ENCODE assay signal across 17 cellular contexts in genomic region chr3:171805687-171806086, GRCh38. TPM values are rescaled to one million over a fixed set of nuclear protein-coding genes. Genes with fewer than 3 reads are reported as not detected.
DNase-seq lines count a peak whose midpoint lies in the region; ATAC-seq and TF ChIP-seq lines count a peak whose summit lies in the region.
"Had no signal": no experiment of that assay in that cellular context is flagged by ENCODE, and none has a peak within 500 bp of the region (broad histone marks: within the 10 kb centered on the region; RNA-seq: fewer than 3 reads in every experiment).

No MANE protein-coding gene starts in this region.

- WGBS in esophagus, 2 donors: 44 to 49% methylated on average over 3 of the region's 3 CpGs

- H3K4me1 ChIP-seq in A673 (ENCODE audit: insufficient read depth, low read length, poor library complexity, severe bottlenecking) (peaks cover 14% of the 10 kb centered on the region), SJSA1 (replicated peaks) (peaks cover 66% of the 10 kb centered on the region), esophagus (ENCODE audit: control insufficient read depth in 2 of 2, insufficient read depth in 2 of 2, low read length in 1 of 2) (peaks cover 0 to 9% of the 10 kb centered on the region in 2 donors), skeletal muscle satellite cell (ENCODE audit: control insufficient read depth, insufficient read depth, low read length) (peaks cover 58% of the 10 kb centered on the region)

- no peak for ATAC-seq in GM18867 (IDR thresholded peaks at IDR 0.05; ENCODE audit: unreplicated experiment)
- ATAC-seq: WTC11 had no signal

- H3K9ac ChIP-seq in skeletal muscle satellite cell (ENCODE audit: low read depth, low read length): peak overlapping the region; percentile 55

- no peak overlapping the region for H3K4me2 ChIP-seq in skeletal muscle satellite cell (ENCODE audit: low read length)

- no TSS peak for BruUV-seq in A673 (replicated peaks; lab: Mats Ljungman, UMichigan)

- DNase-seq in A673 (ENCODE audit: low spot score): no peak
- no peak for DNase-seq in SJSA1 (ENCODE audit: low read depth in 1 of 2, low spot score in 2 of 2)
- DNase-seq in NK-92 (lab: John Stamatoyannopoulos, UW; ENCODE audit: unreplicated experiment): no peak
- DNase-seq in cerebellar cortex (ENCODE audit: low spot score): no peak
- DNase-seq in Ammon's horn (ENCODE audit: low spot score): no peak
- DNase-seq: activated CD8-positive, alpha-beta memory T cell treated with anti-CD3 and anti-CD28 coated beads for 24 hours; anterior cingulate cortex; RPMI8226; stimulated activated CD4-positive, alpha-beta T cell treated with anti-CD3 and anti-CD28 coated beads, Interleukin-4, amount 100 ng/mL, for 4 hours had no signal

- POLR2A ChIA-PET in A673 (lab: Charles Lee; ENCODE audit: low non-redundant PET): no interaction called here

- CTCF ChIA-PET in A673 (lab: Charles Lee): no interaction called here

- H3K27me3 ChIP-seq in A673 (replicated peaks; ENCODE audit: insufficient read depth, low read depth, low read length, poor library complexity): no peaks in the 10 kb centered on the region
- H3K27me3 ChIP-seq in SJSA1 (replicated peaks): no peaks in the 10 kb centered on the region
- H3K27me3 ChIP-seq in esophagus (ENCODE audit: control insufficient read depth in 1 of 2, insufficient read depth in 2 of 2, low read length in 2 of 2): no peaks in the 10 kb centered on the region
- H3K27me3 ChIP-seq in skeletal muscle satellite cell (ENCODE audit: control insufficient read depth, insufficient read depth, low read length): no peaks in the 10 kb centered on the region

- intact Hi-C loops in A673 (cut with micrococcal nuclease; ENCODE audit: unreplicated experiment): no loop called here

- H3K36me3 ChIP-seq in A673 (ENCODE audit: insufficient read depth, low read length, poor library complexity, severe bottlenecking) (no peaks in the 10 kb centered on the region), SJSA1 (no peaks in the 10 kb centered on the region), esophagus (ENCODE audit: control insufficient read depth in 2 of 2, insufficient read depth in 2 of 2, low read length in 1 of 2) (no peaks in the 10 kb centered on the region), skeletal muscle satellite cell (ENCODE audit: insufficient read depth, low read length) (no peaks in the 10 kb centered on the region)

- H3K4me3 ChIP-seq in A673 (ENCODE audit: low read depth, low read length, poor library complexity, severe bottlenecking): no peak overlapping the region
- no peak overlapping the region for H3K4me3 ChIP-seq in SJSA1
- no peak overlapping the region for H3K4me3 ChIP-seq in esophagus (ENCODE audit: low read depth in 1 of 2, low read length in 2 of 2)
- H3K4me3 ChIP-seq in skeletal muscle satellite cell (ENCODE audit: low read length): no peak overlapping the region
- H3K4me3 ChIP-seq: lung had no signal

- TF ChIP-seq CTCF in A673 (conservative IDR thresholded peaks at IDR 0.05; ENCODE audit: low read depth, low read length): no peak

- H3K27ac ChIP-seq in A673 (ENCODE audit: low read depth, low read length, poor library complexity, severe bottlenecking) (peak overlapping the region; percentile 68), SJSA1 (peak overlapping the region; percentile 81), esophagus (ENCODE audit: low read depth in 2 of 2, low read length in 1 of 2) (peak overlapping the region; percentile 80 to 97)

- H3K9me3 ChIP-seq in A673 (ENCODE audit: low read depth, low read length, poor library complexity, severe bottlenecking): no peaks in the 10 kb centered on the region
- H3K9me3 ChIP-seq in SJSA1 (replicated peaks): no peaks in the 10 kb centered on the region
- no peaks in the 10 kb centered on the region for H3K9me3 ChIP-seq in esophagus (ENCODE audit: control insufficient read depth in 2 of 2, insufficient read depth in 1 of 2, low read depth in 1 of 2, low read length in 1 of 2)
- no peaks in the 10 kb centered on the region for H3K9me3 ChIP-seq in skeletal muscle satellite cell (replicated peaks; ENCODE audit: low read length)

RNA-seq across cellular contexts. Expression of gene PLD1, which starts 4.6 kb away (rescaled TPM):
- total RNA-seq in A673 (2021): 3.2 and 4.6 TPM in 2 replicates
- total RNA-seq in SJSA1 (2014; rRNA removed; shearing (Covaris generic)): 3.3 and 21.9 TPM in 2 replicates
- polyA plus RNA-seq in esophagus: 10 to 100 TPM; 26.0 to 31.9 TPM
- total RNA-seq in skeletal muscle satellite cell (2012; rRNA removed): 6.8 and 10.7 TPM in 2 replicates

RNA-seq across cellular contexts. Expression of gene TMEM212, which starts 37.5 kb away (rescaled TPM):
- total RNA-seq in A673 (2021): not detected in 2 replicates
- not detected in 2 replicates for total RNA-seq in SJSA1 (2014; rRNA removed; shearing (Covaris generic))
- not detected for polyA plus RNA-seq in esophagus
- not detected in 2 replicates for total RNA-seq in skeletal muscle satellite cell (2012; rRNA removed)
- total RNA-seq: fibroblast of villous mesenchyme; T-helper 1 cell treated with Interleukin-12 subunit alpha and Interleukin-12 subunit beta and Interleukin-4 antibody, amounts not matched to agents 30 ng/mL and 1 ng/mL, for 36 hours; urinary bladder; WTC11 had no signal
- polyA plus RNA-seq: urinary bladder had no signal
